ENCODE assay signal across 24 cellular contexts in the genomic region with DNA sequence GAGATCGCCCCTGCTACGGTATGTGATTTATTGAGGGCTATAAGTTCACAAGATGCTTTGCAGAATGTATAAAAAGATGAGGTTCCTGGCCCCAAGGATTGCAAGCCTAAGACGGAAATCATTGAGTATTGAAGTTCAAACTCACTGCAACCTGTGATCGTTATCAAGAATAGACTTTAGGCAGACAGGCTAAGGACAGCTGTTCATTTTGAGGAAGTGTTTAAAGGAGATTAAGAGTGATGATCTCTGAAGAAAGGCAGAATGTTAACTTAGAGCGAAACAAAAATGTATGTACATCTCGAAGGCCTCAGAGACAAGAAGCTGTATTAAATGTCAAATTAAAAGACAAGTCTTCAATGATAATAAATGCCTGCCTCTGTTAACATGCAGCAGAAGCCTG.
A peak's percentile ranks its signal among the peaks of the same experiment; 100 is the strongest.
DNase-seq lines count a peak whose midpoint lies in the region; FAIRE-seq and TF ChIP-seq lines count a peak whose summit lies in the region.
"Had no signal": no experiment of that assay in that cellular context is flagged by ENCODE, and none has a peak within 500 bp of the region (broad histone marks: within the 10 kb centered on the region; RNA-seq: fewer than 3 reads in every experiment).

No MANE protein-coding gene starts in this region.

- no peaks in the 10 kb centered on the region for H3K9me3 ChIP-seq in keratinocyte (ENCODE audit: control insufficient read depth, low read depth, low read length)
- H3K9me3 ChIP-seq: A549, BE2C had no signal

- no peak overlapping the region for H3K4me3 ChIP-seq in keratinocyte (ENCODE audit: control insufficient read depth in 2 of 3, extremely low read depth in 1 of 3, insufficient read depth in 2 of 3, low read depth in 1 of 3, low read length in 3 of 3)
- H3K4me3 ChIP-seq: A549; BLaER1 treated with 17β-estradiol and CSF1 and Interleukin-3, amounts not matched to agents 10 nM and 100 nM; GM23248 had no signal

- dilution Hi-C loops in keratinocyte (cut with MboI; ENCODE audit: extremely low pct_ligation_motif_present, low sequenced_read_pairs): no loop called here

- no peaks in the 10 kb centered on the region for H4K20me1 ChIP-seq in keratinocyte (ENCODE audit: control insufficient read depth, extremely low read depth, insufficient read depth, low read length)
- H4K20me1 ChIP-seq: BLaER1 treated with 17β-estradiol and CSF1 and Interleukin-3, amounts not matched to agents 10 nM and 100 nM had no signal

- H3K4me1 ChIP-seq in keratinocyte (ENCODE audit: control insufficient read depth, extremely low read depth, insufficient read depth, low read length): no peaks in the 10 kb centered on the region
- H3K4me1 ChIP-seq: A549 had no signal

- in situ Hi-C loops in KBM-7 (cut with MboI; ENCODE audit: low pct_unique_long_range_greater_than_20kb, low sequenced_read_pairs): no loop called here

- no peaks in the 10 kb centered on the region for H3K9me1 ChIP-seq in keratinocyte (ENCODE audit: control insufficient read depth, extremely low read depth, insufficient read depth, low read length)

- no peaks in the 10 kb centered on the region for H3K79me2 ChIP-seq in keratinocyte (ENCODE audit: control insufficient read depth, insufficient read depth, low read length)

- TF ChIP-seq CTCF in keratinocyte (optimal IDR thresholded peaks at IDR 0.05 in 1 of 3, IDR thresholded peaks at IDR 0.05 in 1 of 3, conservative IDR thresholded peaks at IDR 0.05 in 1 of 3; ENCODE audit: extremely low read depth in 1 of 3, insufficient read depth in 2 of 3, low read length in 3 of 3): no peak

- FAIRE-seq in GM12891 (lab: Jason Lieb, UNC) (no peak), keratinocyte (lab: Jason Lieb, UNC) (peak; percentile 29), H54 (lab: Jason Lieb, UNC) (no peak)
- FAIRE-seq: A549, D721Med, GM12892, H1 had no signal

- H3K4me2 ChIP-seq in keratinocyte (ENCODE audit: control insufficient read depth, extremely low read depth, insufficient read depth, low read depth, low read length): no peak overlapping the region
- H3K4me2 ChIP-seq: A549 had no signal

- H3K36me3 ChIP-seq in keratinocyte (ENCODE audit: control insufficient read depth in 2 of 2, extremely low read depth in 1 of 2, insufficient read depth in 2 of 2, low read length in 2 of 2): no peaks in the 10 kb centered on the region
- H3K36me3 ChIP-seq: BE2C; BLaER1 treated with 17β-estradiol and CSF1 and Interleukin-3, amounts not matched to agents 10 nM and 100 nM had no signal

- H3K27ac ChIP-seq in keratinocyte (ENCODE audit: control insufficient read depth, insufficient read depth, low read length): no peak overlapping the region
- H3K27ac ChIP-seq: A549; BLaER1 treated with 17β-estradiol and CSF1 and Interleukin-3, amounts not matched to agents 10 nM and 100 nM; GM23248 had no signal

- no peak for TF ChIP-seq POLR2A in GM12891 (IDR thresholded peaks at IDR 0.05; ENCODE audit: low read depth, low read length)
- TF ChIP-seq POLR2A in H54 (IDR thresholded peaks at IDR 0.05; ENCODE audit: low read depth, low read length): no peak

- no peak overlapping the region for H2AFZ ChIP-seq in keratinocyte (ENCODE audit: control insufficient read depth, low read length)
- H2AFZ ChIP-seq: GM23248 had no signal

- H3K9ac ChIP-seq in keratinocyte (ENCODE audit: control insufficient read depth, extremely low read depth, insufficient read depth, low read length): no peak overlapping the region
- H3K9ac ChIP-seq: BLaER1 treated with 17β-estradiol and CSF1 and Interleukin-3, amounts not matched to agents 10 nM and 100 nM; GM23248 had no signal

- no peak for DNase-seq in GM12891 (ENCODE audit: insufficient read length, low spot score)
- peak; percentile 15 for DNase-seq in KBM-7
- DNase-seq in NCI-H82 treated with DMSO at 0.1 percent for 48 hours (lab: John Stamatoyannopoulos, UW; ENCODE audit: unreplicated experiment): peak; percentile 25
- no peak for DNase-seq in keratinocyte (ENCODE audit: low read depth, low spot score)
- no peak for DNase-seq in H54 (ENCODE audit: insufficient read length, low spot score)
- DNase-seq in NCI-H2107 (lab: John Stamatoyannopoulos, UW): no peak
- DNase-seq in foreskin melanocyte: no peak
- DNase-seq: 8988T; ACHN; AML-193; BE2C; CD4-positive, alpha-beta T cell; CD8-positive, alpha-beta memory T cell; DMS 273 treated with DMSO at 0.1 percent for 48 hours; DMS79; EL; GDM1; GM23248; H9 had no signal

- H3K27me3 ChIP-seq in keratinocyte (ENCODE audit: control insufficient read depth, extremely low read depth, insufficient read depth, low read length): peaks cover 4% of the 10 kb centered on the region
- H3K27me3 ChIP-seq: BE2C; BLaER1 treated with 17β-estradiol and CSF1 and Interleukin-3, amounts not matched to agents 10 nM and 100 nM had no signal

TF ChIP-seq in GM12891, 5 proteins besides CTCF, POLR2A, EP300 and RAD21:
- TF ChIP-seq POLR2AphosphoS5 (IDR thresholded peaks at IDR 0.05; ENCODE audit: low read depth, low read length) (no peak), TAF1 (IDR thresholded peaks at IDR 0.05; ENCODE audit: low read depth, low read length) (no peak), SPI1 (IDR thresholded peaks at IDR 0.05; ENCODE audit: low read depth, low read length) (0 out of 2 replicates have a peak, but pooled peaks have one; percentile 9)
TF ChIP-seq in GM12891: peak in this region for 1.

Comparison
In these comparisons a context has a peak if more than half of its experiments do, and no peak if none do; other contexts are left out.
1. DNase-seq: peak in KBM-7 (single experiment) and NCI-H82 treated with DMSO at 0.1 percent for 48 hours (single experiment); none in GM12891 (single experiment), keratinocyte (single experiment), H54 (single experiment), NCI-H2107 (single experiment) and foreskin melanocyte (single experiment).